In the genomic region with DNA sequence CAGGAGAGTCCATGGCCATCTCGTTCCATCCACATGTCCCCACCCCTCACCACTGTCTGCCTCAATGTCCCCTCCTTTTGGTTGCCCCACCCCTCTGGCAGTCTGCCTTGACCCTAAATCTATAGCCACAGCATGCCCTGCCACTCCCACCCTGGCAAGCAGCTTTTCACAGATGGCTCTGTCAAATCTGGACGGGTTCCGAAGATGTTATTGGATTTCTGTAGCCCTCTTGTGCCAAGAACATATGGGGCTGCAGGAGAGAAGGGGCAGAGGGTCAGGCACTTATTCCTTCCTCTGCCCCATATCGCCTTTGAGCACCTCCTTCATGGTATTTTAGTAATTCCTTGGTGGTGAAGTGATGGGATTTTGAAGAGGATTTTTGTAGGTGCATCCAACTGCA, we compare ENCODE assay signal across 16 cellular contexts.
"Had no signal": no experiment of that assay in that cellular context is flagged by ENCODE, and none has a peak within 500 bp of the region (broad histone marks: within the 10 kb centered on the region; RNA-seq: fewer than 3 reads in every experiment).

No MANE protein-coding gene starts in this region.

- H3K9me3 ChIP-seq: lower lobe of right lung, spleen, tibial artery had no signal

- ATAC-seq: natural killer cell treated with Interleukin-12 subunit alpha and Interleukin-12 subunit beta and Interleukin-15 and Interleukin-18, amount 100 ng/mL, for 72 hours had no signal

- H3K27me3 ChIP-seq: tibial artery had no signal

- H3K4me1 ChIP-seq: lower lobe of right lung had no signal

- H3K36me3 ChIP-seq: lower lobe of right lung, spleen, tibial artery had no signal

- DNase-seq: activated naive CD4-positive, alpha-beta T cell; activated T-cell treated with anti-CD3 and anti-CD28 coated beads, Interleukin-2, amount 50 U/mL, for 1 hour; anterior cingulate cortex; cortex of kidney; erythroblast; islet precursor cell; lower lobe of right lung; posterior cingulate gyrus; spleen; stimulated activated naive CD8-positive, alpha-beta T cell treated with anti-CD3 and anti-CD28 coated beads, Interleukin-15, Interleukin-2, amounts not matched to agents 100 U/mL and 50 U/mL, for 24 hours; T1000; tibial artery had no signal

- FAIRE-seq: endometrium, frontal cortex, urothelium cell line had no signal

- H3K4me3 ChIP-seq: lower lobe of right lung, spleen, tibial artery had no signal

- H3K27ac ChIP-seq: lower lobe of right lung, tibial artery had no signal
